ENCODE assay signal across 17 cellular contexts in the genomic region with DNA sequence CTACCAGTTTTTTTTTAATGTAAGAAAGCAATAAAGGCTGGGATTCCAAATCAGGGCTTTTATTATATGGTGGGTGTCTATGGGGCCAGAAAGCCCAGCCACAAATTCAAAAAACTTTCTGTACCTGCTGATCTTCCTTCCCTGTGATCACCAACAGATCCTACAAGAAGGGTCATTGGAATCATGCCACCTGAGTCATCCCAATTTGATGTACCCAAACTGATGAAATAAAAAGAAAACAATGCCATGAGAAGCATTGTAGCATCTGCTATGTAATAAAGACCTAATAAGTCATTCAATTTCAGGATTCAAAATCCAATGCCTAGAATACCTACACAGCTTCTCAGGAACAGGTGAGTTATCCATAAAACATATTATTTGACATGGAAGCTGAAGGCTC.
"Had no signal": no experiment of that assay in that cellular context is flagged by ENCODE, and none has a peak within 500 bp of the region (broad histone marks: within the 10 kb centered on the region; RNA-seq: fewer than 3 reads in every experiment).

No MANE protein-coding gene starts in this region.

- H3K27me3 ChIP-seq: ascending aorta, cardiac muscle cell, heart left ventricle, ovary, sigmoid colon, stomach, testis had no signal

- H3K36me3 ChIP-seq: ascending aorta, cardiac muscle cell, heart left ventricle, ovary, sigmoid colon, stomach had no signal

- H3K27ac ChIP-seq: ascending aorta, cardiac muscle cell, heart left ventricle, ovary, sigmoid colon, stomach, testis had no signal

- H3K4me1 ChIP-seq: ascending aorta, heart left ventricle, sigmoid colon, stomach, testis had no signal

- H3K4me3 ChIP-seq: ascending aorta, cardiac muscle cell, heart left ventricle, lung, ovary, sigmoid colon, stomach, testis had no signal

- ATAC-seq: activated T-cell treated with anti-CD3 and anti-CD28 coated beads, Interleukin-2, amount 50 U/mL, for 72 hours; heart left ventricle; left cardiac atrium had no signal

- DNase-seq: activated CD4-positive, alpha-beta T cell treated with anti-CD3 and anti-CD28 coated beads, Interleukin-2, amount 10 ng/mL, durations not matched to agents 7 days and 5 days; activated CD8-positive, alpha-beta memory T cell treated with anti-CD3 and anti-CD28 coated beads, Interleukin-2, amount 50 U/mL, for 48 hours; activated gamma-delta T cell treated with Interleukin-2 at 50 U/mL for 16 hours; activated naive CD8-positive, alpha-beta T cell treated with anti-CD3 and anti-CD28 coated beads for 36 hours; activated T-cell treated with anti-CD3 and anti-CD28 coated beads, Interleukin-2, amount 50 U/mL, for 72 hours; foreskin melanocyte; heart left ventricle; left cardiac atrium; midbrain; ovary; sigmoid colon; stimulated activated CD4-positive, alpha-beta T cell treated with anti-CD3 and anti-CD28 coated beads, Interleukin-1b, Interleukin-23, amount 100 ng/mL, for 48 hours; stomach; testis had no signal

- H3K9me3 ChIP-seq: ascending aorta, ovary, sigmoid colon, testis had no signal
